Comparison of ENCODE assay signal across 28 cellular contexts in the genomic region with DNA sequence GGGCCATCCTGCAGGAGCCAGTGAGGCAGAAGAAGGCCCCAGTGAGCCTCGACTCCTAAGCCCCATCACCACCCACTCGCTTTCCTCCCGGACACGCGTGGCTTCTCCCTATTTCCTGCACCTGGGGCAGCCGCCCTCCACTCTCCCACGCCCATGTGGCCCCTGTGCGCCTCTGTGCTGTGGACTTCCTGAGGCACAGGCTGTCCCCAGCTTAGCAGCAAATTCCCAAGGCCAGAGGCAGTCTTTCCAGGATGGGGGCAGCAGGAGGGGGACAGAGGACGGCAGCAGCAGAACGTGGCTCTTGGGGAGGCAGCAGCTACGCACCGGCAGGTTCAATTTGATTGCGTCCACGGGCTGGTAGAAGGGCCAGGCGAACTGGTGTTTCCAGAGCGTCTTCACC.
"Had no signal": no experiment of that assay in that cellular context is flagged by ENCODE, and none has a peak within 500 bp of the region (broad histone marks: within the 10 kb centered on the region; RNA-seq: fewer than 3 reads in every experiment).

No MANE protein-coding gene starts in this region.

- H3K4me3 ChIP-seq: ascending aorta, esophagus muscularis mucosa, lung, skin epidermis, stomach, suprapubic skin, transverse colon had no signal

- H3K9me3 ChIP-seq: ascending aorta, esophagus muscularis mucosa, stomach, suprapubic skin, transverse colon had no signal

- H3K4me1 Mint-ChIP-seq: activated CD8-positive, alpha-beta memory T cell treated with anti-CD3 and anti-CD28 coated beads, Interleukin-2, amount 10 ng/mL, durations not matched to agents 7 days and 5 days had no signal

- H3K4me3 Mint-ChIP-seq: activated CD4-positive, alpha-beta T cell treated with anti-CD3 and anti-CD28 coated beads, Interleukin-2, amount 10 ng/mL, durations not matched to agents 7 days and 5 days; activated CD8-positive, alpha-beta memory T cell treated with anti-CD3 and anti-CD28 coated beads, Interleukin-2, amount 10 ng/mL, durations not matched to agents 7 days and 5 days; activated CD8-positive, alpha-beta T cell treated with anti-CD3 and anti-CD28 coated beads for 36 hours; activated naive CD4-positive, alpha-beta T cell treated with anti-CD3 and anti-CD28 coated beads, Interleukin-2, amount 50 U/mL, for 24 hours; naive thymus-derived CD4-positive, alpha-beta T cell; neural crest cell; stimulated activated memory B cell treated with anti-CD40 and anti-IgM and Interleukin-4, amounts not matched to agents 10 μg/mL and 1 μg/mL and 100 μg/mL, for 72 hours had no signal

- H3K27ac Mint-ChIP-seq: activated CD4-positive, alpha-beta T cell treated with anti-CD3 and anti-CD28 coated beads, Interleukin-2, amount 10 ng/mL, durations not matched to agents 7 days and 5 days; activated CD8-positive, alpha-beta memory T cell treated with anti-CD3 and anti-CD28 coated beads, Interleukin-2, amount 10 ng/mL, durations not matched to agents 7 days and 5 days; activated CD8-positive, alpha-beta T cell treated with anti-CD3 and anti-CD28 coated beads for 36 hours; activated naive CD4-positive, alpha-beta T cell treated with anti-CD3 and anti-CD28 coated beads, Interleukin-2, amount 50 U/mL, for 24 hours; naive thymus-derived CD4-positive, alpha-beta T cell; stimulated activated memory B cell treated with anti-CD40 and anti-IgM and Interleukin-4, amounts not matched to agents 10 μg/mL and 1 μg/mL and 100 μg/mL, for 72 hours had no signal

- H3K9me3 Mint-ChIP-seq: activated CD4-positive, alpha-beta T cell treated with anti-CD3 and anti-CD28 coated beads, Interleukin-2, amount 10 ng/mL, durations not matched to agents 7 days and 5 days; activated CD8-positive, alpha-beta T cell treated with anti-CD3 and anti-CD28 coated beads for 36 hours; activated naive CD4-positive, alpha-beta T cell treated with anti-CD3 and anti-CD28 coated beads, Interleukin-2, amount 50 U/mL, for 24 hours; naive thymus-derived CD4-positive, alpha-beta T cell; neural crest cell; stimulated activated memory B cell treated with anti-CD40 and anti-IgM and Interleukin-4, amounts not matched to agents 10 μg/mL and 1 μg/mL and 100 μg/mL, for 72 hours had no signal

- FAIRE-seq: colon, endothelial cell of umbilical vein, frontal cortex, urothelium cell line had no signal

- ATAC-seq: activated CD8-positive, alpha-beta memory T cell treated with anti-CD3 and anti-CD28 coated beads, Interleukin-2, amount 10 ng/mL, durations not matched to agents 7 days and 5 days; activated CD8-positive, alpha-beta T cell treated with anti-CD3 and anti-CD28 coated beads for 36 hours; naive thymus-derived CD4-positive, alpha-beta T cell; stimulated activated memory B cell treated with anti-CD40 and anti-IgM and Interleukin-4, amounts not matched to agents 10 μg/mL and 1 μg/mL and 100 μg/mL, for 72 hours had no signal

- H3K27me3 ChIP-seq: ascending aorta, brain microvascular endothelial cell, esophagus muscularis mucosa, stomach, suprapubic skin, transverse colon had no signal

- DNase-seq: activated CD4-positive, alpha-beta T cell treated with anti-CD3 and anti-CD28 coated beads, Interleukin-2, amount 10 ng/mL, durations not matched to agents 7 days and 5 days; activated CD4-positive, CD25-positive, alpha-beta regulatory T cell treated with anti-CD3 and anti-CD28 coated beads, Interleukin-2, amount 50 U/mL, for 72 hours; activated CD8-positive, alpha-beta memory T cell treated with anti-CD3 and anti-CD28 coated beads, Interleukin-2, amount 10 ng/mL, durations not matched to agents 7 days and 5 days; activated CD8-positive, alpha-beta T cell treated with anti-CD3 and anti-CD28 coated beads for 36 hours; activated gamma-delta T cell; activated T-cell treated with anti-CD3 and anti-CD28 coated beads for 4 hours; brain microvascular endothelial cell; central memory CD4-positive, alpha-beta T cell; effector memory CD4-positive, alpha-beta T cell; hippocampal formation; islet precursor cell; naive thymus-derived CD4-positive, alpha-beta T cell; retina; stimulated activated CD4-positive, alpha-beta T cell treated with anti-CD3 and anti-CD28 coated beads, Interleukin-2, amount 100 ng/mL, for 24 hours; stomach; transverse colon had no signal

- H3K27ac ChIP-seq: ascending aorta, brain microvascular endothelial cell, esophagus muscularis mucosa, skin epidermis, stomach, suprapubic skin, transverse colon had no signal
